25 cellular contexts compared by ENCODE assay signal in the genomic region with DNA sequence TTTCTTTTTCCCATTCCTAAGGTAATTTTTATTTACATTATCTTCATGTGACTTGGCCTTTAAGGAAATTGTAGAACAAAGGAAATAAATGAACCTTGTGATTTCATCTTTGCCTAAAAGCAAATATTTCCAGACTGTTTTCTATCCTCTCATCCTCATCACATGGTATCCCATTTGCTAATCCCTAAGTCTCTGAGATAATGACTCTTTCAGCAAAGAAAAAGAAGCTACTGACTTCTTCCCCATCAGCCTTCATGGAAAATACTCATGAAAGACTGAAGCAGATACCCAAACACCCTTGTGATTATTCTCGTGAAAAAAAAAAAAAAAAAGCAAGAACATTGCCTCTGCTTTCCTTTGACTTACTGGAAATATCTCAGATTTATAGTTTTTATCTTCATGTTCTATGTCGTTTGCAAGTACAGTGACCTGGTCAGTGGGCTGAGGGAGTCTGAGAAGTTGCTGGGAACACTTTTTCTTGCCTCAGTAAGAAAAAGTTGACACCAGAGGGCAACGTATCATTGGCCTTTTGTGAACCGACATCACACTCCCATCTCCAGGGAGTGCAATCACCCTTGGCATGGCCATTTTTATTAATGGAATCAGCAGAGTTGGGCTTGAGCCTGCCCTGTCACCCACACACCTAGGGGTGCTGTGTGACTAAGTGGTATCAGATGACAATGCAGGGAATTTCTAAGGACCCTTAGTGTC.
DNase-seq lines count a peak whose midpoint lies in the region; ATAC-seq and TF ChIP-seq lines count a peak whose summit lies in the region.
"Had no signal": no experiment of that assay in that cellular context is flagged by ENCODE, and none has a peak within 500 bp of the region (broad histone marks: within the 10 kb centered on the region; RNA-seq: fewer than 3 reads in every experiment).

No MANE protein-coding gene starts in this region.

- no peak overlapping the region for H2BK120ac ChIP-seq in mesendoderm (ENCODE audit: low read depth, low read length)

- no peak overlapping the region for H4K5ac ChIP-seq in mesendoderm (ENCODE audit: low read length)

- H3K9me3 ChIP-seq in NT2/D1 (ENCODE audit: insufficient read depth, low read length) (no peaks in the 10 kb centered on the region), psoas muscle (no peaks in the 10 kb centered on the region)
- H3K9me3 ChIP-seq: gastrocnemius medialis, lower lobe of right lung had no signal

- H3K4me3 ChIP-seq in GM23338 (no peak overlapping the region), NT2/D1 (ENCODE audit: insufficient read length, low read depth) (no peak overlapping the region), mesendoderm (ENCODE audit: low read length) (no peak overlapping the region), psoas muscle (no peak overlapping the region)
- H3K4me3 ChIP-seq: gastrocnemius medialis, lower lobe of right lung had no signal

- no peaks in the 10 kb centered on the region for H4K20me1 ChIP-seq in GM23338 (replicated peaks; ENCODE audit: insufficient read depth)

- H3K18ac ChIP-seq in mesendoderm (ENCODE audit: low read length) = no peak overlapping the region

- no peak overlapping the region for H3K27ac Mint-ChIP-seq in GM23338
- H3K27ac Mint-ChIP-seq: activated CD8-positive, alpha-beta T cell treated with anti-CD3 and anti-CD28 coated beads for 36 hours; progenitor cell of endocrine pancreas had no signal

- no peaks in the 10 kb centered on the region for H3K36me3 Mint-ChIP-seq in GM23338 (ENCODE audit: low read depth)

- H3K4me3 Mint-ChIP-seq in GM23338 = no peak overlapping the region
- H3K4me3 Mint-ChIP-seq: activated CD8-positive, alpha-beta T cell treated with anti-CD3 and anti-CD28 coated beads for 36 hours; neural crest cell had no signal

- H3K79me2 ChIP-seq in GM23338 (replicated peaks; ENCODE audit: insufficient read depth) (no peaks in the 10 kb centered on the region), mesendoderm (ENCODE audit: control insufficient read depth, insufficient read depth, low read length) (no peaks in the 10 kb centered on the region)

- H3K27me3 ChIP-seq in GM23338 (ENCODE audit: insufficient read depth) (no peaks in the 10 kb centered on the region), NT2/D1 (ENCODE audit: insufficient read depth, insufficient read length) (no peaks in the 10 kb centered on the region), mesendoderm (ENCODE audit: insufficient read depth, low read length, poor library complexity) (no peaks in the 10 kb centered on the region), psoas muscle (ENCODE audit: insufficient read depth in 3 of 3, low read length in 2 of 3) (no peaks in the 10 kb centered on the region)
- H3K27me3 ChIP-seq: gastrocnemius medialis had no signal

- no peak overlapping the region for H3K4ac ChIP-seq in mesendoderm (ENCODE audit: low read depth, low read length)

- no CpG with 5 or more reads among the region's 4 CpGs for WGBS in mesendoderm (ENCODE audit: extremely low coverage, insufficient coverage, low lambda C conversion rate)
- WGBS in psoas muscle, 3 donors = 38 to 49% (median 49%) methylated on average over 4 of the region's 4 CpGs

- TF ChIP-seq CTCF in GM23338 (conservative IDR thresholded peaks at IDR 0.05; ENCODE audit: low read depth in 2 of 2) (peak; percentile 45 to 68), psoas muscle (IDR thresholded peaks at IDR 0.05) (no peak)

- H2AFZ ChIP-seq in GM23338 = no peak overlapping the region

- no peaks in the 10 kb centered on the region; the same call in 1 of the 2 replicates for H3K4me1 ChIP-seq in GM23338 (ENCODE audit: insufficient read depth)
- H3K4me1 ChIP-seq in NT2/D1 (ENCODE audit: insufficient read depth, insufficient read length) = peaks cover under 1% of the 10 kb centered on the region
- H3K4me1 ChIP-seq in mesendoderm (ENCODE audit: control insufficient read depth, low read depth, low read length) = no peaks in the 10 kb centered on the region
- no peaks in the 10 kb centered on the region for H3K4me1 ChIP-seq in psoas muscle
- H3K4me1 ChIP-seq: gastrocnemius medialis, lower lobe of right lung had no signal

- H3K27ac ChIP-seq in GM23338 (ENCODE audit: low read depth) (no peak overlapping the region), mesendoderm (ENCODE audit: low read depth, low read length) (no peak overlapping the region), psoas muscle (no peak overlapping the region)
- H3K27ac ChIP-seq: gastrocnemius medialis, lower lobe of right lung had no signal

- H3K27me3 Mint-ChIP-seq in GM23338 (ENCODE audit: insufficient read depth, low read depth, poor library complexity) = peaks cover 4% of the 10 kb centered on the region

- no peak overlapping the region for H4K8ac ChIP-seq in mesendoderm (ENCODE audit: low read depth, low read length)

- H3K23ac ChIP-seq in mesendoderm (ENCODE audit: low read length) = no peak overlapping the region

- H3K9ac ChIP-seq in NT2/D1 (ENCODE audit: insufficient read length, low read depth) (no peak overlapping the region), mesendoderm (ENCODE audit: low read length) (no peak overlapping the region)

- no peak overlapping the region for H2BK5ac ChIP-seq in mesendoderm (ENCODE audit: low read length)

- no peak overlapping the region for H3K4me2 ChIP-seq in GM23338
- no peak overlapping the region for H3K4me2 ChIP-seq in mesendoderm (ENCODE audit: low read length)

- peaks cover 3% of the 10 kb centered on the region; the same call in 1 of the 3 replicates for H3K9me3 Mint-ChIP-seq in GM23338
- H3K9me3 Mint-ChIP-seq: neural crest cell had no signal

- H3K36me3 ChIP-seq in GM23338 (ENCODE audit: insufficient read depth) (no peaks in the 10 kb centered on the region), NT2/D1 (ENCODE audit: insufficient read depth, insufficient read length, low read length) (no peaks in the 10 kb centered on the region), mesendoderm (ENCODE audit: control insufficient read depth, insufficient read depth, low read length) (no peaks in the 10 kb centered on the region), psoas muscle (ENCODE audit: insufficient read depth in 1 of 2, low read depth in 1 of 2) (no peaks in the 10 kb centered on the region)
- H3K36me3 ChIP-seq: gastrocnemius medialis, lower lobe of right lung had no signal

- DNase-seq in GM23338 (ENCODE audit: low spot score) = peak; percentile 50
- peak; percentile 27 for DNase-seq in NT2/D1 (ENCODE audit: low read depth, low spot score)
- DNase-seq in epidermal melanocyte (ENCODE audit: insufficient read length, low spot score) = peak; percentile 45
- peak; percentile 39 for DNase-seq in mesendoderm
- DNase-seq in T1000 (lab: John Stamatoyannopoulos, UW) = no peak
- no peak for DNase-seq in NCI-H2171 treated with DMSO at 0.1 percent for 48 hours (lab: John Stamatoyannopoulos, UW)
- no peak for DNase-seq in NCI-H2107 (lab: John Stamatoyannopoulos, UW)
- no peak for DNase-seq in psoas muscle
- DNase-seq: activated CD4-positive, CD25-positive, alpha-beta regulatory T cell treated with anti-CD3 and anti-CD28 coated beads, Interleukin-2, amount 50 U/mL, for 72 hours; activated CD8-positive, alpha-beta T cell treated with anti-CD3 and anti-CD28 coated beads for 36 hours; activated gamma-delta T cell; activated T-cell treated with anti-CD3 and anti-CD28 coated beads for 4 hours; effector CD4-positive, alpha-beta T cell; gastrocnemius medialis; KBM-7; kidney; lower lobe of right lung; NCI-H1436; NCI-H2171; NCI-H524 treated with DMSO at 0.1 percent for 48 hours; SW 1271; trophoblast cell had no signal

- H3K79me1 ChIP-seq in mesendoderm (ENCODE audit: low read length) = no peaks in the 10 kb centered on the region

- no peak overlapping the region for H2AK5ac ChIP-seq in mesendoderm (ENCODE audit: low read length)

- intact Hi-C loops in psoas muscle (cut with DNase I) = no loop called here

- H3K56ac ChIP-seq in mesendoderm (ENCODE audit: low read length) = no peak overlapping the region

- no peaks in the 10 kb centered on the region for H3K9me2 ChIP-seq in GM23338 (ENCODE audit: insufficient read depth)

- no peak overlapping the region for H2BK15ac ChIP-seq in mesendoderm (replicated peaks; ENCODE audit: low read depth)

- ATAC-seq in GM23338 = no peak
- no peak for ATAC-seq in psoas muscle
- ATAC-seq: activated CD8-positive, alpha-beta T cell treated with anti-CD3 and anti-CD28 coated beads for 36 hours; esophagus mucosa; gastrocnemius medialis; lower lobe of right lung had no signal

- H3K4me1 Mint-ChIP-seq in GM23338 = peaks cover 16% of the 10 kb centered on the region

- no peaks in the 10 kb centered on the region for H3F3A ChIP-seq in GM23338 (replicated peaks; ENCODE audit: low read depth)

TF ChIP-seq in GM23338, 12 proteins besides CTCF, POLR2A, EP300 and RAD21 (continues in another document):
- TF ChIP-seq JUNB (IDR thresholded peaks at IDR 0.05; ENCODE audit: unreplicated experiment) (no peak), CREB1 (CRISPR knock-in tag; IDR thresholded peaks at IDR 0.05; ENCODE audit: low read depth) (no peak), NANOG (IDR thresholded peaks at IDR 0.05; ENCODE audit: borderline replicate concordance) (no peak), EZH2 (IDR thresholded peaks at IDR 0.05; ENCODE audit: low read depth, unreplicated experiment) (no peak)

Comparison
In these comparisons a context has a peak if more than half of its experiments do, and no peak if none do; other contexts are left out.
1. DNase-seq: peak in GM23338 (single experiment), NT2/D1 (single experiment), epidermal melanocyte (single experiment) and mesendoderm (single experiment); none in T1000 (single experiment), NCI-H2171 treated with DMSO at 0.1 percent for 48 hours (single experiment), NCI-H2107 (single experiment) and psoas muscle (0 of 2).